Comparison of ENCODE assay signal across 30 cellular contexts in genomic region chr10:133457100-133457841, GRCh38. TPM values are rescaled to one million over a fixed set of nuclear protein-coding genes. Genes with fewer than 3 reads are reported as not detected.
DNase-seq lines count a peak whose midpoint lies in the region; FAIRE-seq and TF ChIP-seq lines count a peak whose summit lies in the region.
"Had no signal": no experiment of that assay in that cellular context is flagged by ENCODE, and none has a peak within 500 bp of the region (broad histone marks: within the 10 kb centered on the region; RNA-seq: fewer than 3 reads in every experiment).

No MANE protein-coding gene starts in this region.

- H3K27me3 Mint-ChIP-seq in activated CD4-positive, alpha-beta memory T cell treated with anti-CD3 and anti-CD28 coated beads, Interleukin-2, amount 10 ng/mL, durations not matched to agents 7 days and 5 days, result peaks cover 4% of the 10 kb centered on the region
- H3K27me3 Mint-ChIP-seq in activated CD4-positive, alpha-beta memory T cell treated with anti-CD3 and anti-CD28 coated beads for 36 hours, result no peaks in the 10 kb centered on the region
- no peaks in the 10 kb centered on the region for H3K27me3 Mint-ChIP-seq in activated T-helper 1 cell treated with anti-CD3 and anti-CD28 coated beads, Interleukin-12 subunit alpha, Interleukin-12 subunit beta, Interleukin-2, Interleukin-4 antibody, amounts not matched to agents 30 ng/mL and 10 ng/mL and 1 ng/mL, durations not matched to agents 14 hours and 24 hours and 36 hours (ENCODE audit: insufficient read depth)

- H3K9me3 ChIP-seq in Loucy (ENCODE audit: insufficient read depth, low read depth, low read length) (no peaks in the 10 kb centered on the region), kidney (ENCODE audit: control insufficient read depth in 1 of 2, low read length in 2 of 2) (no peaks in the 10 kb centered on the region)
- H3K9me3 ChIP-seq: A549, HAP-1 had no signal

- no peak for FAIRE-seq in kidney (lab: Jason Lieb, UNC)
- FAIRE-seq: A549, colon had no signal

- H3K4me3 Mint-ChIP-seq in activated CD4-positive, alpha-beta memory T cell treated with anti-CD3 and anti-CD28 coated beads, Interleukin-2, amount 10 ng/mL, durations not matched to agents 7 days and 5 days, result no peak overlapping the region
- H3K4me3 Mint-ChIP-seq in activated CD4-positive, alpha-beta memory T cell treated with anti-CD3 and anti-CD28 coated beads for 36 hours, result no peak overlapping the region
- H3K4me3 Mint-ChIP-seq in activated T-helper 1 cell treated with anti-CD3 and anti-CD28 coated beads, Interleukin-12 subunit alpha, Interleukin-12 subunit beta, Interleukin-2, Interleukin-4 antibody, amounts not matched to agents 30 ng/mL and 10 ng/mL and 1 ng/mL, durations not matched to agents 14 hours and 24 hours and 36 hours, result no peak overlapping the region
- H3K4me3 Mint-ChIP-seq: naive thymus-derived CD8-positive, alpha-beta T cell had no signal

- no peak overlapping the region for H3K27ac Mint-ChIP-seq in activated CD4-positive, alpha-beta memory T cell treated with anti-CD3 and anti-CD28 coated beads, Interleukin-2, amount 10 ng/mL, durations not matched to agents 7 days and 5 days
- no peak overlapping the region for H3K27ac Mint-ChIP-seq in activated CD4-positive, alpha-beta memory T cell treated with anti-CD3 and anti-CD28 coated beads for 36 hours
- H3K27ac Mint-ChIP-seq in activated T-helper 1 cell treated with anti-CD3 and anti-CD28 coated beads, Interleukin-12 subunit alpha, Interleukin-12 subunit beta, Interleukin-2, Interleukin-4 antibody, amounts not matched to agents 30 ng/mL and 10 ng/mL and 1 ng/mL, durations not matched to agents 14 hours and 24 hours and 36 hours, result no peak overlapping the region
- H3K27ac Mint-ChIP-seq: activated naive CD4-positive, alpha-beta T cell treated with anti-CD3 and anti-CD28 coated beads, Interleukin-2, amount 50 U/mL, for 72 hours; naive thymus-derived CD8-positive, alpha-beta T cell had no signal

- H3K36me3 Mint-ChIP-seq in activated CD4-positive, alpha-beta memory T cell treated with anti-CD3 and anti-CD28 coated beads, Interleukin-2, amount 10 ng/mL, durations not matched to agents 7 days and 5 days (ENCODE audit: low read depth), result no peaks in the 10 kb centered on the region
- no peaks in the 10 kb centered on the region for H3K36me3 Mint-ChIP-seq in activated CD4-positive, alpha-beta memory T cell treated with anti-CD3 and anti-CD28 coated beads for 36 hours
- no peaks in the 10 kb centered on the region for H3K36me3 Mint-ChIP-seq in activated T-helper 1 cell treated with anti-CD3 and anti-CD28 coated beads, Interleukin-12 subunit alpha, Interleukin-12 subunit beta, Interleukin-2, Interleukin-4 antibody, amounts not matched to agents 30 ng/mL and 10 ng/mL and 1 ng/mL, durations not matched to agents 14 hours and 24 hours and 36 hours (ENCODE audit: low read depth)
- H3K36me3 Mint-ChIP-seq: activated naive CD4-positive, alpha-beta T cell treated with anti-CD3 and anti-CD28 coated beads, Interleukin-2, amount 50 U/mL, for 72 hours had no signal

- H3F3A ChIP-seq in Loucy (ENCODE audit: low read depth), result no peaks in the 10 kb centered on the region

- POLR2A ChIA-PET in activated CD4-positive, alpha-beta memory T cell treated with anti-CD3 and anti-CD28 coated beads, Interleukin-2, amount 10 ng/mL, durations not matched to agents 7 days and 5 days (lab: Charles Lee), result interaction anchor here (0.8 kb wide), 1 partner anchor 9 kb away, joined by 4 read pairs; no protein-coding TSS in a partner anchor
- POLR2A ChIA-PET in activated CD4-positive, alpha-beta memory T cell treated with anti-CD3 and anti-CD28 coated beads for 36 hours (lab: Charles Lee), result no interaction called here

- H2AFZ ChIP-seq in Loucy (ENCODE audit: low read length), result no peak overlapping the region

- intact Hi-C loops in activated CD4-positive, alpha-beta memory T cell treated with anti-CD3 and anti-CD28 coated beads for 36 hours (cut with micrococcal nuclease), result no loop called here
- intact Hi-C loops in kidney (cut with DNase I), result no loop called here
- intact Hi-C loops in posterior vena cava (cut with DNase I), result no loop called here
- intact Hi-C loops in activated T-helper 1 cell treated with anti-CD3 and anti-CD28 coated beads, Interleukin-12 subunit alpha, Interleukin-12 subunit beta, Interleukin-2, Interleukin-4 antibody, amounts not matched to agents 30 ng/mL and 10 ng/mL and 1 ng/mL, durations not matched to agents 14 hours and 24 hours and 36 hours (cut with micrococcal nuclease), result no loop called here

- H3K27me3 ChIP-seq in Loucy (ENCODE audit: insufficient read depth, low read length, poor library complexity, severe bottlenecking), result no peaks in the 10 kb centered on the region

- H3K9ac ChIP-seq in Loucy (ENCODE audit: low read depth, low read length, poor library complexity, severe bottlenecking) (no peak overlapping the region), kidney (ENCODE audit: low read length in 2 of 2) (no peak overlapping the region)

- peak overlapping the region; percentile 83 for H3K4me2 ChIP-seq in Loucy (ENCODE audit: low read depth, low read length, poor library complexity, severe bottlenecking)
- H3K4me2 ChIP-seq: A549 had no signal

- DNase-seq in activated CD4-positive, alpha-beta memory T cell treated with anti-CD3 and anti-CD28 coated beads, Interleukin-2, amount 10 ng/mL, durations not matched to agents 7 days and 5 days, result peak; percentile 12
- no peak for DNase-seq in activated CD4-positive, alpha-beta memory T cell treated with anti-CD3 and anti-CD28 coated beads for 36 hours
- DNase-seq in kidney, result peak; percentile 64
- DNase-seq in posterior vena cava (ENCODE audit: low spot score), result peak; percentile 78
- DNase-seq in NCI-H1436 (lab: John Stamatoyannopoulos, UW), result no peak
- DNase-seq in HuH-7 (ENCODE audit: low spot score), result no peak
- DNase-seq in activated T-helper 1 cell treated with anti-CD3 and anti-CD28 coated beads, Interleukin-12 subunit alpha, Interleukin-12 subunit beta, Interleukin-2, Interleukin-4 antibody, amounts not matched to agents 30 ng/mL and 10 ng/mL and 1 ng/mL, durations not matched to agents 14 hours and 24 hours and 36 hours (ENCODE audit: low spot score), result no peak
- DNase-seq: activated CD4-positive, alpha-beta T cell treated with anti-CD3 and anti-CD28 coated beads for 4 hours; DND-41; effector memory CD4-positive, alpha-beta T cell; GF-D8; glutamatergic neuron; naive thymus-derived CD8-positive, alpha-beta T cell; NCI-H2029 treated with DMSO at 0.1 percent for 48 hours; NCI-H2227 treated with DMSO at 0.1 percent for 48 hours; NCI-H526 treated with DMSO at 0.1 percent for 48 hours; NK-92 treated with Interleukin-12 subunit alpha and Interleukin-12 subunit beta, amount 100 ng/mL, for 24 hours; occipital lobe; PC-3; SHP77; stimulated activated naive CD4-positive, alpha-beta T cell treated with Interleukin-2 at 50 U/mL for 16 hours had no signal

- H3K36me3 ChIP-seq in Loucy (ENCODE audit: insufficient read depth, low read length) (no peaks in the 10 kb centered on the region), kidney (ENCODE audit: control insufficient read depth in 1 of 2, insufficient read depth in 2 of 2, low read length in 2 of 2) (no peaks in the 10 kb centered on the region)
- H3K36me3 ChIP-seq: HAP-1 had no signal

- no peak for TF ChIP-seq CTCF in Loucy (conservative IDR thresholded peaks at IDR 0.05; ENCODE audit: low read length)
- TF ChIP-seq CTCF in kidney (IDR thresholded peaks at IDR 0.05; ENCODE audit: borderline replicate concordance, extremely low read depth, insufficient read depth), result no peak

- H3K4me1 Mint-ChIP-seq in activated CD4-positive, alpha-beta memory T cell treated with anti-CD3 and anti-CD28 coated beads, Interleukin-2, amount 10 ng/mL, durations not matched to agents 7 days and 5 days, result peaks cover 2% of the 10 kb centered on the region
- no peaks in the 10 kb centered on the region for H3K4me1 Mint-ChIP-seq in activated CD4-positive, alpha-beta memory T cell treated with anti-CD3 and anti-CD28 coated beads for 36 hours (ENCODE audit: low read depth)
- no peaks in the 10 kb centered on the region for H3K4me1 Mint-ChIP-seq in activated T-helper 1 cell treated with anti-CD3 and anti-CD28 coated beads, Interleukin-12 subunit alpha, Interleukin-12 subunit beta, Interleukin-2, Interleukin-4 antibody, amounts not matched to agents 30 ng/mL and 10 ng/mL and 1 ng/mL, durations not matched to agents 14 hours and 24 hours and 36 hours (ENCODE audit: low read depth)
- H3K4me1 Mint-ChIP-seq: naive thymus-derived CD8-positive, alpha-beta T cell had no signal

- H3K9me2 ChIP-seq in Loucy (replicated peaks; ENCODE audit: low read depth, low read length), result no peaks in the 10 kb centered on the region

- CTCF ChIA-PET in activated CD4-positive, alpha-beta memory T cell treated with anti-CD3 and anti-CD28 coated beads, Interleukin-2, amount 10 ng/mL, durations not matched to agents 7 days and 5 days (lab: Charles Lee), result no interaction called here
- CTCF ChIA-PET in activated CD4-positive, alpha-beta memory T cell treated with anti-CD3 and anti-CD28 coated beads for 36 hours (lab: Charles Lee), result no interaction called here

- no peak overlapping the region for H3K4me3 ChIP-seq in Loucy (ENCODE audit: low read length, poor library complexity, severe bottlenecking)
- no peak overlapping the region for H3K4me3 ChIP-seq in kidney (ENCODE audit: low read length in 2 of 2)
- H3K4me3 ChIP-seq: A549, HAP-1, skin epidermis had no signal

- H3K79me2 ChIP-seq in Loucy (ENCODE audit: insufficient read depth, low read length), result peaks cover 54% of the 10 kb centered on the region

- H3K4me1 ChIP-seq in Loucy (ENCODE audit: insufficient read depth, low read length, poor library complexity, severe bottlenecking), result peaks cover 25% of the 10 kb centered on the region
- H3K4me1 ChIP-seq in kidney (ENCODE audit: control insufficient read depth in 1 of 2, insufficient read depth in 1 of 2, low read depth in 1 of 2, low read length in 2 of 2), result no peaks in the 10 kb centered on the region
- H3K4me1 ChIP-seq: A549, HAP-1 had no signal

- H3K9me3 Mint-ChIP-seq in activated CD4-positive, alpha-beta memory T cell treated with anti-CD3 and anti-CD28 coated beads, Interleukin-2, amount 10 ng/mL, durations not matched to agents 7 days and 5 days, result no peaks in the 10 kb centered on the region
- H3K9me3 Mint-ChIP-seq in activated CD4-positive, alpha-beta memory T cell treated with anti-CD3 and anti-CD28 coated beads for 36 hours, result no peaks in the 10 kb centered on the region
- H3K9me3 Mint-ChIP-seq in activated T-helper 1 cell treated with anti-CD3 and anti-CD28 coated beads, Interleukin-12 subunit alpha, Interleukin-12 subunit beta, Interleukin-2, Interleukin-4 antibody, amounts not matched to agents 30 ng/mL and 10 ng/mL and 1 ng/mL, durations not matched to agents 14 hours and 24 hours and 36 hours, result no peaks in the 10 kb centered on the region
- H3K9me3 Mint-ChIP-seq: activated naive CD4-positive, alpha-beta T cell treated with anti-CD3 and anti-CD28 coated beads, Interleukin-2, amount 50 U/mL, for 72 hours; naive thymus-derived CD8-positive, alpha-beta T cell had no signal

- no peak overlapping the region for H3K27ac ChIP-seq in kidney (ENCODE audit: low read depth in 2 of 2, low read length in 2 of 2)
- H3K27ac ChIP-seq: A549, HL-60, skin epidermis had no signal

- H4K20me1 ChIP-seq in Loucy (ENCODE audit: insufficient read depth, low read length, poor library complexity, severe bottlenecking), result peaks cover 11% of the 10 kb centered on the region

RNA-seq across cellular contexts. Expression of gene SCART1, which starts 3.5 kb away (rescaled TPM):
- total RNA-seq in activated CD4-positive, alpha-beta memory T cell treated with anti-CD3 and anti-CD28 coated beads, Interleukin-2, amount 10 ng/mL, durations not matched to agents 7 days and 5 days, result 10 to 100 TPM; 15.3 to 15.4 TPM
- total RNA-seq in activated CD4-positive, alpha-beta memory T cell treated with anti-CD3 and anti-CD28 coated beads for 36 hours, result 1 to 10 TPM; 5.4 to 6.2 TPM
- total RNA-seq in kidney, result 3.9 TPM
- polyA plus RNA-seq in kidney (ENCODE audit: insufficient read depth, low read depth, low replicate concordance), result 0.37 TPM
- 1 to 10 TPM; 2.9 to 3.4 TPM for total RNA-seq in posterior vena cava
- total RNA-seq in activated T-helper 1 cell treated with anti-CD3 and anti-CD28 coated beads, Interleukin-12 subunit alpha, Interleukin-12 subunit beta, Interleukin-2, Interleukin-4 antibody, amounts not matched to agents 30 ng/mL and 10 ng/mL and 1 ng/mL, durations not matched to agents 14 hours and 24 hours and 36 hours, result 1.2 and 1.5 TPM in 2 replicates

RNA-seq across cellular contexts. Expression of gene SPRN, which starts 32.8 kb away (rescaled TPM):
- total RNA-seq in activated CD4-positive, alpha-beta memory T cell treated with anti-CD3 and anti-CD28 coated beads, Interleukin-2, amount 10 ng/mL, durations not matched to agents 7 days and 5 days, result not detected
- total RNA-seq in activated CD4-positive, alpha-beta memory T cell treated with anti-CD3 and anti-CD28 coated beads for 36 hours, result not detected
- not detected for total RNA-seq in kidney
- polyA plus RNA-seq in kidney (ENCODE audit: insufficient read depth, low read depth, low replicate concordance), result not detected
- total RNA-seq in posterior vena cava, result under 1 TPM; 0.14 to 0.19 TPM
- total RNA-seq in activated T-helper 1 cell treated with anti-CD3 and anti-CD28 coated beads, Interleukin-12 subunit alpha, Interleukin-12 subunit beta, Interleukin-2, Interleukin-4 antibody, amounts not matched to agents 30 ng/mL and 10 ng/mL and 1 ng/mL, durations not matched to agents 14 hours and 24 hours and 36 hours, result not detected in 2 replicates
- total RNA-seq: activated naive CD4-positive, alpha-beta T cell treated with anti-CD3 and anti-CD28 coated beads, Interleukin-2, amount 50 U/mL, for 72 hours; aorta; naive thymus-derived CD8-positive, alpha-beta T cell; PC-3; T-helper 2 cell treated with Interferon-gamma antibody and Interleukin-4, amounts not matched to agents 100 ng/mL and 5 ng/mL, for 36 hours had no signal

Comparison
In these comparisons a context has a peak if more than half of its experiments do, and no peak if none do; other contexts are left out.
1. DNase-seq: peak in activated CD4-positive, alpha-beta memory T cell treated with anti-CD3 and anti-CD28 coated beads, Interleukin-2, amount 10 ng/mL, durations not matched to agents 7 days and 5 days (single experiment), kidney (single experiment) and posterior vena cava (single experiment); none in activated CD4-positive, alpha-beta memory T cell treated with anti-CD3 and anti-CD28 coated beads for 36 hours (single experiment), NCI-H1436 (single experiment), HuH-7 (single experiment) and activated T-helper 1 cell treated with anti-CD3 and anti-CD28 coated beads, Interleukin-12 subunit alpha, Interleukin-12 subunit beta, Interleukin-2, Interleukin-4 antibody, amounts not matched to agents 30 ng/mL and 10 ng/mL and 1 ng/mL, durations not matched to agents 14 hours and 24 hours and 36 hours (single experiment).